In the genomic region with DNA sequence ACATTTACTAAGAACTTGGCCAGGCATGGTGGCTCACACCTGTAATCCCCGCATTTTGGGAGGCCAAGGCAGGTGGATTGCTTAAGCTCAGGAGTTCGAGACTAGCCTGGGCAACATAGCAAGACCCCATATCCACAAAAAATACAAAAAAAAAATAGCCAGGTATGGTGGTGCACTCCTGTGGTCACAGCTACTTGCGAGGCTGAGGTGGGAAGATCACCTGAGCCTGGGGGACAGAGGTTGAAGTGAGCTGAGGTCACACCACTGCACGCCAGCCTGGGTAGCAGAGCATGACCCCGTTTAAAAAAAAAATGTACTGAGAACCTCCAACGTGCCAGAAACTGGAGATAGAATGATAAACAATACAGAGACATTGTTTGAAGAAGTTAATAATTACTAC, we compare ENCODE assay signal across 1 cellular context.
TF ChIP-seq lines count a peak whose summit lies in the region.

No MANE protein-coding gene starts in this region.

TF ChIP-seq in GM12878, 131 proteins besides CTCF, POLR2A, EP300 and RAD21 (continues in another document):
- TF ChIP-seq CHD2 (IDR thresholded peaks at IDR 0.05; ENCODE audit: borderline replicate concordance, low read depth, low read length) (0 out of 2 replicates have a peak, but pooled peaks have one; percentile 59), SIN3A (IDR thresholded peaks at IDR 0.05; ENCODE audit: low read depth, low read length) (no peak), KLF5 (IDR thresholded peaks at IDR 0.05; ENCODE audit: partially characterized antibody) (no peak), NFIC (IDR thresholded peaks at IDR 0.05; ENCODE audit: low read depth, low read length) (no peak), NR2F1 (conservative IDR thresholded peaks at IDR 0.05) (peak; percentile 74), SMC3 (IDR thresholded peaks at IDR 0.05; ENCODE audit: borderline replicate concordance, low read length) (no peak), SMAD5 (IDR thresholded peaks at IDR 0.05; ENCODE audit: low read depth) (no peak), MYB (IDR thresholded peaks at IDR 0.05; ENCODE audit: borderline replicate concordance, low read depth, low read length) (no peak), STAT3 (IDR thresholded peaks at IDR 0.05; ENCODE audit: low read depth, low read length) (no peak), ZNF592 (IDR thresholded peaks at IDR 0.05) (no peak; the same call in 1 of the 2 replicates), MEF2B (IDR thresholded peaks at IDR 0.05; ENCODE audit: partially characterized antibody, poor library complexity, severe bottlenecking) (peak; percentile 38), RAD51 (IDR thresholded peaks at IDR 0.05) (0 out of 2 replicates have a peak, but pooled peaks have one; percentile 12), CBX5 (IDR thresholded peaks at IDR 0.05; ENCODE audit: low read depth) (no peak), POU2F2 (IDR thresholded peaks at IDR 0.05; ENCODE audit: borderline replicate concordance, low read depth, low read length) (no peak), RELB (IDR thresholded peaks at IDR 0.05; ENCODE audit: low read depth) (peak; percentile 65), FOS (IDR thresholded peaks at IDR 0.05; ENCODE audit: borderline replicate concordance, extremely low read depth, insufficient read length) (no peak), KDM1A (IDR thresholded peaks at IDR 0.05; ENCODE audit: borderline replicate concordance) (no peak), IRF3 (IDR thresholded peaks at IDR 0.05) (no peak), MTA3 (IDR thresholded peaks at IDR 0.05; ENCODE audit: borderline replicate concordance, low read length) (no peak), IKZF2 (IDR thresholded peaks at IDR 0.05) (peak; percentile 62 to 71; a peak in 3 of 4 replicates), ZNF384 (IDR thresholded peaks at IDR 0.05; ENCODE audit: borderline replicate concordance, low read depth, low read length) (peak; percentile 70), ZNF207 (IDR thresholded peaks at IDR 0.05; ENCODE audit: borderline replicate concordance) (no peak), TCF7 (IDR thresholded peaks at IDR 0.05; ENCODE audit: borderline replicate concordance) (no peak), SKIL (IDR thresholded peaks at IDR 0.05; ENCODE audit: low read depth, poor library complexity, severe bottlenecking) (no peak)
- TF ChIP-seq, protein P1, sequence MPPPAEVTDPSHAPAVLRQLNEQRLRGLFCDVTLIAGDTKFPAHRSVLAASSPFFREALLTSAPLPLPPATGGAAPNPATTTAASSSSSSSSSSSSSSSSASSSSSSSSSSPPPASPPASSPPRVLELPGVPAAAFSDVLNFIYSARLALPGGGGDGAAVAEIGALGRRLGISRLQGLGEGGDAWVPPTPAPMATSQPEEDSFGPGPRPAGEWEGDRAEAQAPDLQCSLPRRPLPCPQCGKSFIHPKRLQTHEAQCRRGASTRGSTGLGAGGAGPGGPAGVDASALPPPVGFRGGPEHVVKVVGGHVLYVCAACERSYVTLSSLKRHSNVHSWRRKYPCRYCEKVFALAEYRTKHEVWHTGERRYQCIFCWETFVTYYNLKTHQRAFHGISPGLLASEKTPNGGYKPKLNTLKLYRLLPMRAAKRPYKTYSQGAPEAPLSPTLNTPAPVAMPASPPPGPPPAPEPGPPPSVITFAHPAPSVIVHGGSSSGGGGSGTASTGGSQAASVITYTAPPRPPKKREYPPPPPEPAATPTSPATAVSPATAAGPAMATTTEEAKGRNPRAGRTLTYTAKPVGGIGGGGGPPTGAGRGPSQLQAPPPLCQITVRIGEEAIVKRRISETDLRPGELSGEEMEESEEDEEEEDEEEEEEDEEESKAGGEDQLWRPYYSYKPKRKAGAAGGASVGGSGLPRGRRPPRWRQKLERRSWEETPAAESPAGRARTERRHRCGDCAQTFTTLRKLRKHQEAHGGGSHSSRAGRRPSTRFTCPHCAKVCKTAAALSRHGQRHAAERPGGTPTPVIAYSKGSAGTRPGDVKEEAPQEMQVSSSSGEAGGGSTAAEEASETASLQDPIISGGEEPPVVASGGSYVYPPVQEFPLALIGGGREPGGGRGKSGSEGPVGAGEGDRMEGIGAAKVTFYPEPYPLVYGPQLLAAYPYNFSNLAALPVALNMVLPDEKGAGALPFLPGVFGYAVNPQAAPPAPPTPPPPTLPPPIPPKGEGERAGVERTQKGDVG (CRISPR knock-in tag; IDR thresholded peaks at IDR 0.05), result no peak
- TF ChIP-seq, protein P2, sequence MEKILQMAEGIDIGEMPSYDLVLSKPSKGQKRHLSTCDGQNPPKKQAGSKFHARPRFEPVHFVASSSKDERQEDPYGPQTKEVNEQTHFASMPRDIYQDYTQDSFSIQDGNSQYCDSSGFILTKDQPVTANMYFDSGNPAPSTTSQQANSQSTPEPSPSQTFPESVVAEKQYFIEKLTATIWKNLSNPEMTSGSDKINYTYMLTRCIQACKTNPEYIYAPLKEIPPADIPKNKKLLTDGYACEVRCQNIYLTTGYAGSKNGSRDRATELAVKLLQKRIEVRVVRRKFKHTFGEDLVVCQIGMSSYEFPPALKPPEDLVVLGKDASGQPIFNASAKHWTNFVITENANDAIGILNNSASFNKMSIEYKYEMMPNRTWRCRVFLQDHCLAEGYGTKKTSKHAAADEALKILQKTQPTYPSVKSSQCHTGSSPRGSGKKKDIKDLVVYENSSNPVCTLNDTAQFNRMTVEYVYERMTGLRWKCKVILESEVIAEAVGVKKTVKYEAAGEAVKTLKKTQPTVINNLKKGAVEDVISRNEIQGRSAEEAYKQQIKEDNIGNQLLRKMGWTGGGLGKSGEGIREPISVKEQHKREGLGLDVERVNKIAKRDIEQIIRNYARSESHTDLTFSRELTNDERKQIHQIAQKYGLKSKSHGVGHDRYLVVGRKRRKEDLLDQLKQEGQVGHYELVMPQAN (conservative IDR thresholded peaks at IDR 0.05), result no peak
- TF ChIP-seq, protein P3, sequence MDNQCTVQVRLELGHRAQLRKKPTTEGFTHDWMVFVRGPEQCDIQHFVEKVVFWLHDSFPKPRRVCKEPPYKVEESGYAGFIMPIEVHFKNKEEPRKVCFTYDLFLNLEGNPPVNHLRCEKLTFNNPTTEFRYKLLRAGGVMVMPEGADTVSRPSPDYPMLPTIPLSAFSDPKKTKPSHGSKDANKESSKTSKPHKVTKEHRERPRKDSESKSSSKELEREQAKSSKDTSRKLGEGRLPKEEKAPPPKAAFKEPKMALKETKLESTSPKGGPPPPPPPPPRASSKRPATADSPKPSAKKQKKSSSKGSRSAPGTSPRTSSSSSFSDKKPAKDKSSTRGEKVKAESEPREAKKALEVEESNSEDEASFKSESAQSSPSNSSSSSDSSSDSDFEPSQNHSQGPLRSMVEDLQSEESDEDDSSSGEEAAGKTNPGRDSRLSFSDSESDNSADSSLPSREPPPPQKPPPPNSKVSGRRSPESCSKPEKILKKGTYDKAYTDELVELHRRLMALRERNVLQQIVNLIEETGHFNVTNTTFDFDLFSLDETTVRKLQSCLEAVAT (IDR thresholded peaks at IDR 0.05), result peak; percentile 59; the same call in 1 of the 2 replicates
- TF ChIP-seq, protein P4, sequence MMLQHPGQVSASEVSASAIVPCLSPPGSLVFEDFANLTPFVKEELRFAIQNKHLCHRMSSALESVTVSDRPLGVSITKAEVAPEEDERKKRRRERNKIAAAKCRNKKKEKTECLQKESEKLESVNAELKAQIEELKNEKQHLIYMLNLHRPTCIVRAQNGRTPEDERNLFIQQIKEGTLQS (IDR thresholded peaks at IDR 0.05; ENCODE audit: borderline replicate concordance, extremely low read depth, low read depth, low read length), result no peak
- TF ChIP-seq, protein P5, sequence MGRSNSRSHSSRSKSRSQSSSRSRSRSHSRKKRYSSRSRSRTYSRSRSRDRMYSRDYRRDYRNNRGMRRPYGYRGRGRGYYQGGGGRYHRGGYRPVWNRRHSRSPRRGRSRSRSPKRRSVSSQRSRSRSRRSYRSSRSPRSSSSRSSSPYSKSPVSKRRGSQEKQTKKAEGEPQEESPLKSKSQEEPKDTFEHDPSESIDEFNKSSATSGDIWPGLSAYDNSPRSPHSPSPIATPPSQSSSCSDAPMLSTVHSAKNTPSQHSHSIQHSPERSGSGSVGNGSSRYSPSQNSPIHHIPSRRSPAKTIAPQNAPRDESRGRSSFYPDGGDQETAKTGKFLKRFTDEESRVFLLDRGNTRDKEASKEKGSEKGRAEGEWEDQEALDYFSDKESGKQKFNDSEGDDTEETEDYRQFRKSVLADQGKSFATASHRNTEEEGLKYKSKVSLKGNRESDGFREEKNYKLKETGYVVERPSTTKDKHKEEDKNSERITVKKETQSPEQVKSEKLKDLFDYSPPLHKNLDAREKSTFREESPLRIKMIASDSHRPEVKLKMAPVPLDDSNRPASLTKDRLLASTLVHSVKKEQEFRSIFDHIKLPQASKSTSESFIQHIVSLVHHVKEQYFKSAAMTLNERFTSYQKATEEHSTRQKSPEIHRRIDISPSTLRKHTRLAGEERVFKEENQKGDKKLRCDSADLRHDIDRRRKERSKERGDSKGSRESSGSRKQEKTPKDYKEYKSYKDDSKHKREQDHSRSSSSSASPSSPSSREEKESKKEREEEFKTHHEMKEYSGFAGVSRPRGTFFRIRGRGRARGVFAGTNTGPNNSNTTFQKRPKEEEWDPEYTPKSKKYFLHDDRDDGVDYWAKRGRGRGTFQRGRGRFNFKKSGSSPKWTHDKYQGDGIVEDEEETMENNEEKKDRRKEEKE (IDR thresholded peaks at IDR 0.05), result no peak
- TF ChIP-seq, protein P6, sequence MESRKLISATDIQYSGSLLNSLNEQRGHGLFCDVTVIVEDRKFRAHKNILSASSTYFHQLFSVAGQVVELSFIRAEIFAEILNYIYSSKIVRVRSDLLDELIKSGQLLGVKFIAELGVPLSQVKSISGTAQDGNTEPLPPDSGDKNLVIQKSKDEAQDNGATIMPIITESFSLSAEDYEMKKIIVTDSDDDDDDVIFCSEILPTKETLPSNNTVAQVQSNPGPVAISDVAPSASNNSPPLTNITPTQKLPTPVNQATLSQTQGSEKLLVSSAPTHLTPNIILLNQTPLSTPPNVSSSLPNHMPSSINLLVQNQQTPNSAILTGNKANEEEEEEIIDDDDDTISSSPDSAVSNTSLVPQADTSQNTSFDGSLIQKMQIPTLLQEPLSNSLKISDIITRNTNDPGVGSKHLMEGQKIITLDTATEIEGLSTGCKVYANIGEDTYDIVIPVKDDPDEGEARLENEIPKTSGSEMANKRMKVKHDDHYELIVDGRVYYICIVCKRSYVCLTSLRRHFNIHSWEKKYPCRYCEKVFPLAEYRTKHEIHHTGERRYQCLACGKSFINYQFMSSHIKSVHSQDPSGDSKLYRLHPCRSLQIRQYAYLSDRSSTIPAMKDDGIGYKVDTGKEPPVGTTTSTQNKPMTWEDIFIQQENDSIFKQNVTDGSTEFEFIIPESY (IDR thresholded peaks at IDR 0.05), result no peak
